Comparison of ENCODE assay signal across 1 cellular context in genomic region chr1:164891615-164892014, GRCh38.
TF ChIP-seq lines count a peak whose summit lies in the region.

No MANE protein-coding gene starts in this region.

TF ChIP-seq in HCT116, 20 proteins besides CTCF, POLR2A, EP300 and RAD21 (continued from another document):
- TF ChIP-seq TCF7L2 (IDR thresholded peaks at IDR 0.05; ENCODE audit: borderline replicate concordance, extremely low read depth, insufficient read depth, insufficient read length) (no peak), FOSL1 (IDR thresholded peaks at IDR 0.05; ENCODE audit: low read depth) (no peak)
